ENCODE assay signal across 19 cellular contexts in genomic region chr1:67300561-67300960, GRCh38. TPM values are rescaled to one million over a fixed set of nuclear protein-coding genes. Genes with fewer than 3 reads are reported as not detected.
DNase-seq lines count a peak whose midpoint lies in the region; ATAC-seq and TF ChIP-seq lines count a peak whose summit lies in the region.
"Had no signal": no experiment of that assay in that cellular context is flagged by ENCODE, and none has a peak within 500 bp of the region (broad histone marks: within the 10 kb centered on the region; RNA-seq: fewer than 3 reads in every experiment).

No MANE protein-coding gene starts in this region.

- no peaks in the 10 kb centered on the region for H3K9me3 ChIP-seq in SK-N-MC (ENCODE audit: low read depth, low read length)
- no peaks in the 10 kb centered on the region for H3K9me3 ChIP-seq in fibroblast of lung (ENCODE audit: control insufficient read depth, insufficient read depth, low read depth, low read length)
- H3K9me3 ChIP-seq in gastroesophageal sphincter, result no peaks in the 10 kb centered on the region

- H3K4me2 ChIP-seq in fibroblast of lung (ENCODE audit: extremely low read depth, insufficient read depth, low read length), result no peak overlapping the region

- H3K4me3 Mint-ChIP-seq in activated T-cell treated with anti-CD3 and anti-CD28 coated beads, Interleukin-2, amount 50 U/mL, for 72 hours, result no peak overlapping the region
- H3K4me3 Mint-ChIP-seq: CD4-positive, CD25-positive, alpha-beta regulatory T cell had no signal

- no peaks in the 10 kb centered on the region for H3K36me3 ChIP-seq in SK-N-MC (ENCODE audit: insufficient read depth, low read length)
- H3K36me3 ChIP-seq in fibroblast of lung (ENCODE audit: control insufficient read depth, insufficient read depth, low read length), result no peaks in the 10 kb centered on the region
- H3K36me3 ChIP-seq in gastroesophageal sphincter, result no peaks in the 10 kb centered on the region

- no peak for DNase-seq in activated T-cell treated with anti-CD3 and anti-CD28 coated beads, Interleukin-2, amount 50 U/mL, for 72 hours
- no peak for DNase-seq in activated T-cell treated with anti-CD3 and anti-CD28 coated beads, Interleukin-2, amount 50 U/mL, for 1 hour
- DNase-seq in SK-N-MC (ENCODE audit: low read depth, low spot score) (no peak), fibroblast of lung (ENCODE audit: low read depth in 2 of 2) (peak; percentile 3 to 25)
- no peak for DNase-seq in activated naive CD4-positive, alpha-beta T cell treated with Interleukin-2 at 50 U/mL for 16 hours
- DNase-seq: AML-193; CD4-positive, CD25-positive, alpha-beta regulatory T cell; NCI-H1436 treated with DMSO at 0.1 percent for 48 hours; NCI-H2029 treated with DMSO at 0.1 percent for 48 hours; NCI-H510A; NCI-H774; RPMI8226; SIG-M5 had no signal

- H3K4me1 ChIP-seq in fibroblast of lung (ENCODE audit: control insufficient read depth, extremely low read depth, insufficient read depth, low read length) (no peaks in the 10 kb centered on the region), gastroesophageal sphincter (no peaks in the 10 kb centered on the region)

- no peaks in the 10 kb centered on the region for H3K27me3 ChIP-seq in fibroblast of lung (ENCODE audit: control insufficient read depth, insufficient read depth, low read length)
- peaks cover 7% of the 10 kb centered on the region for H3K27me3 ChIP-seq in gastroesophageal sphincter

- TF ChIP-seq CTCF in fibroblast of lung (conservative IDR thresholded peaks at IDR 0.05 in 1 of 2, IDR thresholded peaks at IDR 0.05 in 1 of 2; ENCODE audit: low read depth in 1 of 2, low read length in 2 of 2) (no peak), gastroesophageal sphincter (IDR thresholded peaks at IDR 0.05) (no peak)

- H3K36me3 Mint-ChIP-seq in activated T-cell treated with anti-CD3 and anti-CD28 coated beads, Interleukin-2, amount 50 U/mL, for 72 hours (ENCODE audit: insufficient read depth in 2 of 2), result peaks cover 2 to 6% of the 10 kb centered on the region in 2 donors
- H3K36me3 Mint-ChIP-seq: CD4-positive, CD25-positive, alpha-beta regulatory T cell had no signal

- no peak for TF ChIP-seq EP300 in gastroesophageal sphincter (IDR thresholded peaks at IDR 0.05)

- H3K9ac ChIP-seq in SK-N-MC (ENCODE audit: insufficient read length), result peak overlapping the region; percentile 2
- H3K9ac ChIP-seq in fibroblast of lung (ENCODE audit: insufficient read depth, low read length), result no peak overlapping the region

- no peaks in the 10 kb centered on the region for H3K27me3 Mint-ChIP-seq in activated T-cell treated with anti-CD3 and anti-CD28 coated beads, Interleukin-2, amount 50 U/mL, for 72 hours (ENCODE audit: low read depth)
- H3K27me3 Mint-ChIP-seq: CD4-positive, CD25-positive, alpha-beta regulatory T cell had no signal

- peaks cover 3 to 4% of the 10 kb centered on the region in 2 donors for H3K9me3 Mint-ChIP-seq in activated T-cell treated with anti-CD3 and anti-CD28 coated beads, Interleukin-2, amount 50 U/mL, for 72 hours

- H4K20me1 ChIP-seq in fibroblast of lung (ENCODE audit: control insufficient read depth, extremely low read depth, insufficient read depth, low read length), result no peaks in the 10 kb centered on the region

- ATAC-seq in activated T-cell treated with anti-CD3 and anti-CD28 coated beads, Interleukin-2, amount 50 U/mL, for 72 hours (replicated peaks in 1 of 2), result no peak
- ATAC-seq in gastroesophageal sphincter, result no peak
- no peak for ATAC-seq in HG03432 (IDR thresholded peaks at IDR 0.05; ENCODE audit: unreplicated experiment)
- ATAC-seq in GM19023 (IDR thresholded peaks at IDR 0.05; ENCODE audit: unreplicated experiment), result no peak
- ATAC-seq: HCT116 had no signal

- H3K4me3 ChIP-seq in SK-N-MC (peak overlapping the region; percentile 41), fibroblast of lung (replicated peaks in 1 of 4; ENCODE audit: control extremely low read depth in 1 of 4, insufficient read depth in 1 of 4, low read depth in 3 of 4, low read length in 4 of 4) (no peak overlapping the region), gastroesophageal sphincter (no peak overlapping the region)

- H3K27ac ChIP-seq in SK-N-MC (peak overlapping the region; percentile 9; the same call in 1 of the 2 replicates), fibroblast of lung (ENCODE audit: insufficient read depth, low read length) (no peak overlapping the region), gastroesophageal sphincter (no peak overlapping the region)
- H3K27ac ChIP-seq: HL-60 had no signal

- H2AFZ ChIP-seq in fibroblast of lung (ENCODE audit: low read length), result no peak overlapping the region

- no peaks in the 10 kb centered on the region for H3K79me2 ChIP-seq in fibroblast of lung (ENCODE audit: control insufficient read depth, insufficient read depth, low read length)

- H3K27ac Mint-ChIP-seq in activated T-cell treated with anti-CD3 and anti-CD28 coated beads, Interleukin-2, amount 50 U/mL, for 72 hours, result peak overlapping the region; percentile 18

- H3K4me1 Mint-ChIP-seq in activated T-cell treated with anti-CD3 and anti-CD28 coated beads, Interleukin-2, amount 50 U/mL, for 72 hours (ENCODE audit: low read depth), result peaks cover 55% of the 10 kb centered on the region

- 45 to 49% methylated on average over 2 of the region's 2 CpGs for WGBS in gastroesophageal sphincter (ENCODE audit: low coverage in 1 of 2), 2 donors

- TF ChIP-seq POLR2A in gastroesophageal sphincter (IDR thresholded peaks at IDR 0.05), result no peak

RNA-seq across cellular contexts. Expression of gene IL12RB2, which starts 7.1 kb away (rescaled TPM):
- 100 to 1,000 TPM; 128 to 136 TPM for total RNA-seq in activated T-cell treated with anti-CD3 and anti-CD28 coated beads, Interleukin-2, amount 50 U/mL, for 72 hours
- total RNA-seq in fibroblast of lung (not detected in 2 replicates), gastroesophageal sphincter (1 to 10 TPM in 2 of 4 donors, under 1 TPM in 1, not detected in 1; 0.50 to 2.8 (median 1.7) TPM)
- 0.01 TPM in 1 of 2 replicates, not detected in the other for polyA plus RNA-seq in fibroblast of lung
- not detected in 2 replicates for polyA plus RNA-seq in fibroblast of lung (2012)
- not detected in 2 replicates for polyA minus RNA-seq in fibroblast of lung (ENCODE audit: low replicate concordance)
- total RNA-seq: G401 had no signal

Comparison
In these comparisons a context has a peak if more than half of its experiments do, and no peak if none do; other contexts are left out.
1. DNase-seq: peak in fibroblast of lung (2 of 2); none in activated T-cell treated with anti-CD3 and anti-CD28 coated beads, Interleukin-2, amount 50 U/mL, for 72 hours (0 of 2), activated T-cell treated with anti-CD3 and anti-CD28 coated beads, Interleukin-2, amount 50 U/mL, for 1 hour (single experiment), SK-N-MC (single experiment) and activated naive CD4-positive, alpha-beta T cell treated with Interleukin-2 at 50 U/mL for 16 hours (single experiment).
2. RNA of gene IL12RB2, which starts 7.1 kb away (total RNA-seq): 128 to 136 TPM in activated T-cell treated with anti-CD3 and anti-CD28 coated beads, Interleukin-2, amount 50 U/mL, for 72 hours; 0.50 to 2.8 TPM in gastroesophageal sphincter and not detected in fibroblast of lung; every median in the first group is over 10 times any median in the second.